Comparison of ENCODE assay signal across 9 cellular contexts in the genomic region with DNA sequence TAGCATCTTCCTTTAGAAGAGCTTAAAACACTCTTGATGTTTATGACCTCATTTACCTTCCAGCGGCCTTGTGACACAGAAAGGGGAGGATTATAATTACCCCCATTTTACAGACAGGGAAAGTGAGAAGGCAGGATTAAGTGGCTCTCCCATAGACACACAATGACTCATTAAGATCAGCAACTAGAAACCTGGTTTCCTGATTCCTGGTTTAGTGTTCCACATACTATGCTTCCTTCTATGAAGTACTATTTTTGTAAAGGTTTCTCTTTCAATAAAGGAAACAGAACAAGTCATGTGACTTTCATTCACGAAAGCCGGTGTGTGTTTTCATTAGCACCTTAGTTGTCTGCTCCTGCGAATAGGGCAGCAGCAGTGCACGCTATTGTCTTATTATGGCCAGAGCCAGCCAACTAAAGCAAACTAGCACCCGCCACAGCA. TPM values are rescaled to one million over a fixed set of nuclear protein-coding genes. Genes with fewer than 3 reads are reported as not detected.
DNase-seq lines count a peak whose midpoint lies in the region; ATAC-seq and TF ChIP-seq lines count a peak whose summit lies in the region.
"Had no signal": no experiment of that assay in that cellular context is flagged by ENCODE, and none has a peak within 500 bp of the region (broad histone marks: within the 10 kb centered on the region; RNA-seq: fewer than 3 reads in every experiment).

No MANE protein-coding gene starts in this region.

- no peaks in the 10 kb centered on the region for H3K27me3 ChIP-seq in ascending aorta
- H3K27me3 ChIP-seq in mesenchymal stem cell (ENCODE audit: control insufficient read depth in 1 of 2, insufficient read depth in 1 of 2, low read length in 2 of 2) = no peaks in the 10 kb centered on the region

- no peak overlapping the region for H3K14ac ChIP-seq in mesenchymal stem cell (ENCODE audit: low read length in 2 of 2)

- ATAC-seq in HG03521 (IDR thresholded peaks at IDR 0.05; ENCODE audit: unreplicated experiment) = no peak

- H3K36me3 ChIP-seq in ascending aorta = peaks cover 21 to 52% of the 10 kb centered on the region in 2 donors
- H3K36me3 ChIP-seq in mesenchymal stem cell (ENCODE audit: control insufficient read depth in 1 of 2, insufficient read depth in 2 of 2, low read depth in 1 of 2, low read length in 2 of 2) = peaks cover 21 to 25% of the 10 kb centered on the region in 2 experiments

- H3K4ac ChIP-seq in mesenchymal stem cell (ENCODE audit: low read depth in 1 of 2, low read length in 2 of 2) = no peak overlapping the region

- no peak for TF ChIP-seq CTCF in ascending aorta (IDR thresholded peaks at IDR 0.05)

- H3K4me2 ChIP-seq in mesenchymal stem cell (ENCODE audit: low read length, poor library complexity, severe bottlenecking) = peak overlapping the region; percentile 27

- no peak overlapping the region for H2BK12ac ChIP-seq in mesenchymal stem cell (ENCODE audit: low read length in 2 of 2)

- 53% methylated on average over 6 of the region's 6 CpGs for WGBS in mesenchymal stem cell

- H4K8ac ChIP-seq in mesenchymal stem cell (ENCODE audit: low read length) = peak overlapping the region; percentile 69

- H2BK5ac ChIP-seq in mesenchymal stem cell (ENCODE audit: low read depth, low read length, poor library complexity, severe bottlenecking) = no peak overlapping the region

- intact Hi-C loops in ascending aorta (cut with DNase I) = no loop called here

- no peak overlapping the region for H2AFZ ChIP-seq in mesenchymal stem cell (ENCODE audit: low read depth, low read length)

- H3K4me1 ChIP-seq in ascending aorta = peaks cover 6 to 11% of the 10 kb centered on the region in 2 donors
- H3K4me1 ChIP-seq in mesenchymal stem cell (ENCODE audit: control insufficient read depth, insufficient read depth, low read depth, low read length) = peaks cover 18% of the 10 kb centered on the region

- H3K18ac ChIP-seq in mesenchymal stem cell (ENCODE audit: low read depth in 1 of 2, low read length in 2 of 2) = no peak overlapping the region

- H3K9me3 ChIP-seq in ascending aorta (no peaks in the 10 kb centered on the region), mesenchymal stem cell (ENCODE audit: control insufficient read depth, low read length) (no peaks in the 10 kb centered on the region)

- peak overlapping the region; percentile 15 for H4K91ac ChIP-seq in mesenchymal stem cell (ENCODE audit: low read length)

- no peak overlapping the region for H3K23ac ChIP-seq in mesenchymal stem cell (ENCODE audit: low read length in 2 of 2)

- no peak overlapping the region for H2BK15ac ChIP-seq in mesenchymal stem cell (ENCODE audit: low read depth, poor library complexity, severe bottlenecking)

- peak; percentile 66 for DNase-seq in DMS153 treated with DMSO at 0.1 percent for 48 hours (lab: John Stamatoyannopoulos, UW; ENCODE audit: unreplicated experiment)
- peak; percentile 58 for DNase-seq in MV-4-11 (lab: John Stamatoyannopoulos, UW)
- DNase-seq in ascending aorta (ENCODE audit: low spot score in 2 of 2) = no peak
- peak; percentile 54 for DNase-seq in mesenchymal stem cell
- DNase-seq in SK-N-DZ (ENCODE audit: low spot score) = no peak
- no peak for DNase-seq in NCI-H446 (lab: John Stamatoyannopoulos, UW)
- no peak for DNase-seq in erythroblast (lab: John Stamatoyannopoulos, UW)

- H3K4me3 ChIP-seq in ascending aorta (peak overlapping the region; percentile 85), mesenchymal stem cell (ENCODE audit: insufficient read depth in 1 of 2, low read depth in 1 of 2, low read length in 2 of 2) (no peak overlapping the region)

- no peak for TF ChIP-seq POLR2A in erythroblast (IDR thresholded peaks at IDR 0.05; ENCODE audit: low read length)

- H3K79me1 ChIP-seq in mesenchymal stem cell (replicated peaks; ENCODE audit: low read length, poor library complexity, severe bottlenecking) = peaks cover 24% of the 10 kb centered on the region

- no peak overlapping the region for H2BK120ac ChIP-seq in mesenchymal stem cell (ENCODE audit: low read depth, low read length)

- no peak overlapping the region for H2AK5ac ChIP-seq in mesenchymal stem cell (ENCODE audit: low read length, severe bottlenecking)

- H3K9ac ChIP-seq in mesenchymal stem cell (ENCODE audit: low read length) = no peak overlapping the region

- peak overlapping the region in 1 of 2 donors; percentile 14 for H3K27ac ChIP-seq in ascending aorta
- H3K27ac ChIP-seq in mesenchymal stem cell (ENCODE audit: low read length, poor library complexity, severe bottlenecking) = no peak overlapping the region
- H3K27ac ChIP-seq: HL-60 had no signal

RNA-seq across cellular contexts. Expression of gene IRS2, which starts 8.3 kb away (rescaled TPM):
- 42.4 TPM for total RNA-seq in ascending aorta
- 3.5 TPM for polyA plus RNA-seq in mesenchymal stem cell (2013, experiment 1 of 2)
- polyA plus RNA-seq in mesenchymal stem cell (2013, experiment 2 of 2) = 3.5 TPM
- 3.4 and 4.6 TPM in 2 replicates for polyA plus RNA-seq in SK-N-DZ (2014; cell fraction: cytosol; rRNA removed)
- polyA plus RNA-seq in SK-N-DZ (2014; cell fraction: nucleus; rRNA removed) = 1.9 and 2.5 TPM in 2 replicates

Comparison
In these comparisons a context has a peak if more than half of its experiments do, and no peak if none do; other contexts are left out.
1. DNase-seq: peak in DMS153 treated with DMSO at 0.1 percent for 48 hours (single experiment), MV-4-11 (single experiment) and mesenchymal stem cell (single experiment); none in ascending aorta (0 of 2), SK-N-DZ (single experiment), NCI-H446 (0 of 2) and erythroblast (0 of 2).
2. H3K4me3 ChIP-seq: peak in ascending aorta (2 of 2); none in mesenchymal stem cell (0 of 2).